ENCODE assay signal across 8 cellular contexts in the genomic region with DNA sequence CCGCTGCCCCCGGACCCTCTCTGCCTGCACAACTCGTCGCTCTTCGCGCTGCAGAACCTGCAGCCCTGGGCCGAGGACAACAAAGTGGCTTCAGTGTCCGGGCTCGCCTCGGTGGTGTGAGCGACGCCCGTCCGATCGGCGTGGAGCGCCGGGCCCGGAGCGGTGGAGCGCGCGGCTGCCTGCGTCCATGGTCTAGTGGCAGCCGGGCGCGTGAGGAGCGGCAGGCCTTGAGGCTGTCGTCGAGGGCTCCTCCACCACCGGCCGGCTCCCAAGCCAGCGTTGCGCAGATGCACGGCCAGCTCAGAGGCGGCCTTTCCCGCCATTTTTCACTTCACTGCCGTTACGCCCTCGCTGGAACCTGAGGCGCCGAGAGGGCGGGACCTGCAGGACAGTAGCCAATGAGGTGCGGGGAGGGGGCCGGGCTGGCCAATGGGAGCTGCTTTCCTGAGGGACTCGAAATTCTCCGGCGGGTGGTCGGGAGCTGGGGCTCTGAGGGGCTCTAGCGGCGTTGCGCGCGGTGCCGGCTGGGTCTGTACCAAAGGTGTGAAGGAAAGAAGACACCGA. TPM values are rescaled to one million over a fixed set of nuclear protein-coding genes. Genes with fewer than 3 reads are reported as not detected.
DNase-seq lines count a peak whose midpoint lies in the region; ATAC-seq and TF ChIP-seq lines count a peak whose summit lies in the region.

No MANE protein-coding gene starts in this region.

- H3K27ac Mint-ChIP-seq in natural killer cell treated with Interleukin-12 subunit alpha and Interleukin-12 subunit beta and Interleukin-15 and Interleukin-18, amount 100 ng/mL, for 72 hours, result peak overlapping the region in 1 of 2 donors; percentile 66
- peak overlapping the region in 1 of 2 donors; percentile 79 for H3K27ac Mint-ChIP-seq in stimulated activated naive CD8-positive, alpha-beta T cell treated with anti-CD3 and anti-CD28 coated beads, Interleukin-15, amount 100 ng/mL, for 72 hours

- H3K27me3 ChIP-seq in BJ (ENCODE audit: control insufficient read depth, insufficient read depth, low read length), result peaks cover 62% of the 10 kb centered on the region
- H3K27me3 ChIP-seq in esophagus squamous epithelium, result peaks cover 41 to 98% (median 48%) of the 10 kb centered on the region in 4 donors

- WGBS in esophagus squamous epithelium, 2 donors, result 0 to 5% methylated on average over 1 to 8 of the region's 56 CpGs

- DNase-seq in BJ (ENCODE audit: low read depth) (no peak), activated T-cell treated with anti-CD3 and anti-CD28 coated beads for 1 hour (ENCODE audit: low read depth) (peak; percentile 67), esophagus squamous epithelium (lab: John Stamatoyannopoulos, UW) (no peak), GDM1 (lab: John Stamatoyannopoulos, UW) (no peak)
- peak; percentile 80 for DNase-seq in natural killer cell treated with Interleukin-12 subunit alpha and Interleukin-12 subunit beta and Interleukin-15 and Interleukin-18, amount 100 ng/mL, for 72 hours (ENCODE audit: low spot score)
- peak; percentile 77 to 84 for DNase-seq in stimulated activated naive CD8-positive, alpha-beta T cell treated with anti-CD3 and anti-CD28 coated beads, Interleukin-15, amount 100 ng/mL, for 72 hours

- no peaks in the 10 kb centered on the region for H3K36me3 Mint-ChIP-seq in natural killer cell treated with Interleukin-12 subunit alpha and Interleukin-12 subunit beta and Interleukin-15 and Interleukin-18, amount 100 ng/mL, for 72 hours

- H3K4me3 ChIP-seq in BJ (ENCODE audit: low read depth, low read length) (peak overlapping the region; percentile 2; the same call in 1 of the 2 replicates), esophagus squamous epithelium (peak overlapping the region in 3 of 4 donors; percentile 20 to 60 (median 43))

- no peaks in the 10 kb centered on the region for H3K9me3 ChIP-seq in esophagus squamous epithelium

- H3K27me3 Mint-ChIP-seq in natural killer cell treated with Interleukin-12 subunit alpha and Interleukin-12 subunit beta and Interleukin-15 and Interleukin-18, amount 100 ng/mL, for 72 hours, result peaks cover 42 to 60% of the 10 kb centered on the region in 2 donors
- H3K27me3 Mint-ChIP-seq in stimulated activated naive CD8-positive, alpha-beta T cell treated with anti-CD3 and anti-CD28 coated beads, Interleukin-15, amount 100 ng/mL, for 72 hours, result peaks cover 90% of the 10 kb centered on the region

- H3K27ac ChIP-seq in esophagus squamous epithelium, result no peak overlapping the region

- TF ChIP-seq CTCF in BJ (IDR thresholded peaks at IDR 0.05; ENCODE audit: insufficient read depth, low read depth, low read length) (no peak), esophagus squamous epithelium (IDR thresholded peaks at IDR 0.05) (no peak)

- no peak for TF ChIP-seq POLR2A in esophagus squamous epithelium (IDR thresholded peaks at IDR 0.05)

- POLR2A ChIA-PET in BJ (lab: Charles Lee), result no interaction called here

- peaks cover 7 to 12% of the 10 kb centered on the region in 2 donors for H3K4me1 Mint-ChIP-seq in natural killer cell treated with Interleukin-12 subunit alpha and Interleukin-12 subunit beta and Interleukin-15 and Interleukin-18, amount 100 ng/mL, for 72 hours (ENCODE audit: low read depth in 2 of 2)
- H3K4me1 Mint-ChIP-seq in stimulated activated naive CD8-positive, alpha-beta T cell treated with anti-CD3 and anti-CD28 coated beads, Interleukin-15, amount 100 ng/mL, for 72 hours, result peaks cover 19% of the 10 kb centered on the region

- H3K36me3 ChIP-seq in BJ (ENCODE audit: control insufficient read depth, insufficient read depth, low read length), result no peaks in the 10 kb centered on the region; the same call in 1 of the 2 replicates
- no peaks in the 10 kb centered on the region for H3K36me3 ChIP-seq in esophagus squamous epithelium

- intact Hi-C loops in esophagus squamous epithelium (cut with DNase I), result no loop called here

- CTCF ChIA-PET in BJ (lab: Yijun Ruan, JAX), result no interaction called here

- H3K4me3 Mint-ChIP-seq in natural killer cell treated with Interleukin-12 subunit alpha and Interleukin-12 subunit beta and Interleukin-15 and Interleukin-18, amount 100 ng/mL, for 72 hours, result peak overlapping the region; percentile 60
- peak overlapping the region; percentile 81 to 87 for H3K4me3 Mint-ChIP-seq in stimulated activated naive CD8-positive, alpha-beta T cell treated with anti-CD3 and anti-CD28 coated beads, Interleukin-15, amount 100 ng/mL, for 72 hours

- peaks cover 14 to 39% (median 29%) of the 10 kb centered on the region in 3 donors for H3K4me1 ChIP-seq in esophagus squamous epithelium

- no peaks in the 10 kb centered on the region for H3K9me3 Mint-ChIP-seq in natural killer cell treated with Interleukin-12 subunit alpha and Interleukin-12 subunit beta and Interleukin-15 and Interleukin-18, amount 100 ng/mL, for 72 hours
- H3K9me3 Mint-ChIP-seq in stimulated activated naive CD8-positive, alpha-beta T cell treated with anti-CD3 and anti-CD28 coated beads, Interleukin-15, amount 100 ng/mL, for 72 hours, result no peaks in the 10 kb centered on the region

- ATAC-seq in HG02798 (IDR thresholded peaks at IDR 0.05; ENCODE audit: poor library complexity, unreplicated experiment) (peak; percentile 81), GM19351 (IDR thresholded peaks at IDR 0.05; ENCODE audit: unreplicated experiment) (no peak)
- peak; percentile 81 to 91 for ATAC-seq in natural killer cell treated with Interleukin-12 subunit alpha and Interleukin-12 subunit beta and Interleukin-15 and Interleukin-18, amount 100 ng/mL, for 72 hours
- ATAC-seq in stimulated activated naive CD8-positive, alpha-beta T cell treated with anti-CD3 and anti-CD28 coated beads, Interleukin-15, amount 100 ng/mL, for 72 hours, result peak; percentile 81

RNA-seq across cellular contexts. Expression of a gene that starts 1.9 kb away (rescaled TPM):
- not detected in 2 replicates for polyA plus RNA-seq in BJ (2011; rRNA removed)
- polyA minus RNA-seq in BJ (2011; rRNA and poly(A)+ RNA removed), result not detected in 2 replicates
- not detected for total RNA-seq in esophagus squamous epithelium
- total RNA-seq in natural killer cell treated with Interleukin-12 subunit alpha and Interleukin-12 subunit beta and Interleukin-15 and Interleukin-18, amount 100 ng/mL, for 72 hours, result under 1 TPM; 0.12 to 0.95 TPM

RNA-seq across cellular contexts. Expression of a gene that starts 8.7 kb away (rescaled TPM):
- polyA plus RNA-seq in BJ (2011; rRNA removed), result 28.7 and 30.6 TPM in 2 replicates
- 29.8 and 59.0 TPM in 2 replicates for polyA minus RNA-seq in BJ (2011; rRNA and poly(A)+ RNA removed)
- 10 to 100 TPM in 3 of 4 donors, 1 to 10 TPM in 1; 4.4 to 16.2 (median 14.7) TPM for total RNA-seq in esophagus squamous epithelium
- 10 to 100 TPM; 31.3 to 41.3 TPM for total RNA-seq in natural killer cell treated with Interleukin-12 subunit alpha and Interleukin-12 subunit beta and Interleukin-15 and Interleukin-18, amount 100 ng/mL, for 72 hours

RNA-seq across cellular contexts. Expression of a gene that starts 9.9 kb away (rescaled TPM):
- 0.12 TPM in 1 of 2 replicates, not detected in the other for polyA plus RNA-seq in BJ (2011; rRNA removed)
- polyA minus RNA-seq in BJ (2011; rRNA and poly(A)+ RNA removed), result not detected in 2 replicates
- total RNA-seq in esophagus squamous epithelium, result 10 to 100 TPM in 1 of 4 donors, 1 to 10 TPM in 3; 3.8 to 13.3 (median 5.7) TPM
- 1 to 10 TPM in 1 of 2 donors, under 1 TPM in 1; 0.55 to 1.0 TPM for total RNA-seq in natural killer cell treated with Interleukin-12 subunit alpha and Interleukin-12 subunit beta and Interleukin-15 and Interleukin-18, amount 100 ng/mL, for 72 hours

RNA-seq across cellular contexts. Expression of a gene that starts 13.4 kb away (rescaled TPM):
- polyA plus RNA-seq in BJ (2011; rRNA removed), result 79.5 and 104 TPM in 2 replicates
- polyA minus RNA-seq in BJ (2011; rRNA and poly(A)+ RNA removed), result 57.6 and 71.8 TPM in 2 replicates
- total RNA-seq in esophagus squamous epithelium, result 100 to 1,000 TPM in 2 of 4 donors, 10 to 100 TPM in 2; 79.9 to 142 (median 105) TPM
- 100 to 1,000 TPM; 190 to 233 TPM for total RNA-seq in natural killer cell treated with Interleukin-12 subunit alpha and Interleukin-12 subunit beta and Interleukin-15 and Interleukin-18, amount 100 ng/mL, for 72 hours

RNA-seq across cellular contexts. Expression of a gene that starts 13.6 kb away (rescaled TPM):
- polyA plus RNA-seq in BJ (2011; rRNA removed), result 26.0 and 36.1 TPM in 2 replicates
- 19.0 and 32.7 TPM in 2 replicates for polyA minus RNA-seq in BJ (2011; rRNA and poly(A)+ RNA removed)
- 10 to 100 TPM; 16.9 to 25.8 (median 22.0) TPM for total RNA-seq in esophagus squamous epithelium
- total RNA-seq in natural killer cell treated with Interleukin-12 subunit alpha and Interleukin-12 subunit beta and Interleukin-15 and Interleukin-18, amount 100 ng/mL, for 72 hours, result 100 to 1,000 TPM in 1 of 2 donors, 10 to 100 TPM in 1; 93.1 to 100 TPM

Comparison
In these comparisons a context has a peak if more than half of its experiments do, and no peak if none do; other contexts are left out.
1. DNase-seq: peak in activated T-cell treated with anti-CD3 and anti-CD28 coated beads for 1 hour (single experiment), natural killer cell treated with Interleukin-12 subunit alpha and Interleukin-12 subunit beta and Interleukin-15 and Interleukin-18, amount 100 ng/mL, for 72 hours (single experiment) and stimulated activated naive CD8-positive, alpha-beta T cell treated with anti-CD3 and anti-CD28 coated beads, Interleukin-15, amount 100 ng/mL, for 72 hours (2 of 2); none in BJ (single experiment), esophagus squamous epithelium (single experiment) and GDM1 (single experiment).